Comparison of ENCODE assay signal across 1 cellular context in the genomic region with DNA sequence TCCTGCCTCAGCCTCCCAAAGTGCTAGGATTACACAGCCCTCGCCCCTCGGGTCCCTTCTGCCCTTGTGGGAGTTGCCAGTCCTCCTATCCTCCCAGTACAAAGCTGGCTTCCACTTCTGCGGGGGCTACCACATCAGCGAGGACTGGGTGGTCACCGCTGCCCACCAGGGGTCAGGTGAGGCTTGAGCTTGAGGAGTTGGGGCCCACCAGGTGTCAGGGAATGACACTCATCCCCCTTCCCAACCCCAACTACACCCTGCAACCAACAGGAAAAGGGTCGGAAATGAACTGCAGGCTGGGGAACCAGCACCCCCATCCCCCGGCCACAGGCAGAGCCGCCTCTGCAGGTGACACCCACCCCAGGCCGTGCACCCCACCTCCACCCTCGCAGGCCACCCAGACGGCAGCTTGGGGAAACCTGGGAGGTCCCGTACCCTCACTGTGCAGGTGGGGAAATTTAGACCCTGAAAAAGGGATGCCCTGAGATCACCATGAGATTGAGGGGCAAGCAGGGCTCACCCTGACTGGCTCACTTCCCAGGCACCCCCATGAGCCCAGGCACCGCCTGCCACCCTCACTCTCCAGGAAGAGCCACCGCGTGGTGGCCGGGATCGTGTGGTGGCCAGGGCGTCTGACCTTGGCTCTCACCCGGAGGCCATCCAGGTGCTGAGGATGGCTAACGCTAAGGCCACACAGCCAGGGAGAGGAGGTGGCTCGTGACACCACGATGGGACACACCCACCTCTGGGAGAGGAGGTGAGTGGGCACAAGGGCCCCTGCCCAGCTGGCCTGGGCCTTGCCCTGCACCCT.
TF ChIP-seq lines count a peak whose summit lies in the region.

No MANE protein-coding gene starts in this region.

TF ChIP-seq in IMR-90, 13 proteins besides CTCF, POLR2A, EP300 and RAD21:
- TF ChIP-seq, protein P1, sequence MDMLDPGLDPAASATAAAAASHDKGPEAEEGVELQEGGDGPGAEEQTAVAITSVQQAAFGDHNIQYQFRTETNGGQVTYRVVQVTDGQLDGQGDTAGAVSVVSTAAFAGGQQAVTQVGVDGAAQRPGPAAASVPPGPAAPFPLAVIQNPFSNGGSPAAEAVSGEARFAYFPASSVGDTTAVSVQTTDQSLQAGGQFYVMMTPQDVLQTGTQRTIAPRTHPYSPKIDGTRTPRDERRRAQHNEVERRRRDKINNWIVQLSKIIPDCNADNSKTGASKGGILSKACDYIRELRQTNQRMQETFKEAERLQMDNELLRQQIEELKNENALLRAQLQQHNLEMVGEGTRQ (IDR thresholded peaks at IDR 0.05; ENCODE audit: low read depth, low read length) = no peak
- TF ChIP-seq CHD1 (IDR thresholded peaks at IDR 0.05; ENCODE audit: low read depth, low read length) (no peak), CEBPB (IDR thresholded peaks at IDR 0.05; ENCODE audit: low read depth, low read length) (no peak), MXI1 (IDR thresholded peaks at IDR 0.05; ENCODE audit: borderline replicate concordance, low read depth, low read length) (no peak), SMC3 (IDR thresholded peaks at IDR 0.05; ENCODE audit: low read depth, low read length) (no peak), MAFK (IDR thresholded peaks at IDR 0.05; ENCODE audit: low read depth, low read length) (no peak)
